14 cellular contexts compared by ENCODE assay signal in the genomic region with DNA sequence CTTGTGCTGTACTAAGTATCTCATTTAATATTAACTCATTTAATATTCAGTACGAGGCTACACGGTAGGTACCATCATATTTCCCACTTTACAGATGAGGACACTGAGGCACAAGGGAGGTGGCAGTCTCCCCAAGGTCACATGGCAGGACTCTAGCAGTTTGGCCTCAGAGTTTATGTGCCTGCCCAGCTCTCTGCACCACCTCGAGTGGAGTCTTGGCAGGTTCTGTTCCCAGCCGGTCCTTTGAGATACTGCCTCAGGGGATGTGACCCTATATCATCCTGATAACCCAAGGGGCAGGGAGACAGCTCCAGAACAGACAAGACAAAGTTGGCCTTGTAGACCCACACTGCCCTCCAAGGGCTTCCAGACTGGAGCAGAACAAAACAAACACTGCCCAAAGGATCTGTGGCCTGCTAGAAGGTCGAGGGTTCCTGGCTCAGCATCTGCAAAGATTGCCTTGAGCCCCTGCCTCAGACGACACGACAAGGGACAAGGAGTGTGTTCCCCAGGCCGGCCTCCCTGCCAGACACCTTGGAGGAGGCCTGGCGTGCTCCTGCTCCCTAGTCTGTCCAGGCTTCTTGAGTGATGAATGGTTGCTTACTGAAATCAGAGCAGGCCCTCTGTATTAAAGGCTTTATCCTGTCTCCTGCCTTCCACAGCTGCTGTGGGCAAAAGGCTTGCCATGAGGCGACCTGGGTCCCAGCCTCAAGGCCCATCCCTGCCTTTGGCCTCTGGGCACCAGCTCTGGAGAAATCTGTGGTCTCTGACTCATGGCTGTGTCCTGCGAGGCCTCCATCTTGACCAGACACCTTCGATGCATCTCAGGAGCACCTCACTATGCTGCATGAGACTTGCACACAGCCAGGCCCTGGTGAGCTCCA. TPM values are rescaled to one million over a fixed set of nuclear protein-coding genes. Genes with fewer than 3 reads are reported as not detected.
DNase-seq lines count a peak whose midpoint lies in the region; ATAC-seq and TF ChIP-seq lines count a peak whose summit lies in the region.
"Had no signal": no experiment of that assay in that cellular context is flagged by ENCODE, and none has a peak within 500 bp of the region (broad histone marks: within the 10 kb centered on the region; RNA-seq: fewer than 3 reads in every experiment).

No MANE protein-coding gene starts in this region.

- H3K36me3 Mint-ChIP-seq in naive B cell, result no peaks in the 10 kb centered on the region

- no peak for ATAC-seq in naive B cell (ENCODE audit: low read depth in 2 of 2)
- ATAC-seq in GM18502 (IDR thresholded peaks at IDR 0.05; ENCODE audit: poor library complexity, unreplicated experiment), result no peak
- no peak for ATAC-seq in GM19324 (IDR thresholded peaks at IDR 0.05; ENCODE audit: low FRiP score, unreplicated experiment)
- ATAC-seq: activated CD4-positive, CD25-positive, alpha-beta regulatory T cell treated with anti-CD3 and anti-CD28 coated beads, Interleukin-2, amount 50 U/mL, for 24 hours; SK-N-SH treated with all-trans-retinoic acid at 6 μM for 48 hours had no signal

- peaks cover 36 to 41% (median 38%) of the 10 kb centered on the region in 3 donors for H3K4me1 Mint-ChIP-seq in naive B cell

- H3K4me3 ChIP-seq in AG10803 (ENCODE audit: low read length), result no peak overlapping the region

- H3K9me3 Mint-ChIP-seq in naive B cell, result peaks cover 0 to 9% (median 0%) of the 10 kb centered on the region in 7 donors

- H3K27me3 Mint-ChIP-seq in naive B cell, result no peaks in the 10 kb centered on the region

- peak overlapping the region; percentile 5 to 95 (median 80) for H3K27ac Mint-ChIP-seq in naive B cell
- H3K27ac Mint-ChIP-seq: activated T-helper 1 cell treated with anti-CD3 and anti-CD28 coated beads, Interleukin-12 subunit alpha, Interleukin-12 subunit beta, Interleukin-2, Interleukin-4 antibody, amounts not matched to agents 30 ng/mL and 10 ng/mL and 1 ng/mL, durations not matched to agents 14 hours and 24 hours and 36 hours had no signal

- peak overlapping the region in 4 of 8 donors; percentile 45 to 79 (median 62) for H3K4me3 Mint-ChIP-seq in naive B cell
- H3K4me3 Mint-ChIP-seq: activated T-helper 1 cell treated with anti-CD3 and anti-CD28 coated beads, Interleukin-12 subunit alpha, Interleukin-12 subunit beta, Interleukin-2, Interleukin-4 antibody, amounts not matched to agents 30 ng/mL and 10 ng/mL and 1 ng/mL, durations not matched to agents 14 hours and 24 hours and 36 hours had no signal

- TF ChIP-seq CTCF in AG10803 (conservative IDR thresholded peaks at IDR 0.05; ENCODE audit: low read length) (no peak), GM20000 (IDR thresholded peaks at IDR 0.05; ENCODE audit: extremely low read depth, missing control alignments) (no peak)

- DNase-seq in AG10803 (ENCODE audit: low read depth) (peak; percentile 64), HS-5 (ENCODE audit: low read depth) (peak; percentile 26), amniotic epithelial cell (ENCODE audit: low read depth) (peak; percentile 81), naive B cell (no peak), GM20000 (ENCODE audit: low spot score) (no peak)
- DNase-seq in activated CD4-positive, alpha-beta T cell treated with anti-CD3 and anti-CD28 coated beads, Interleukin-2, amount 50 U/mL, for 1 hour, result no peak
- DNase-seq: NCI-H1436; NCI-H748 treated with DMSO at 0.1 percent for 48 hours; stimulated activated CD8-positive, alpha-beta memory T cell treated with anti-CD3 and anti-CD28 coated beads, Interleukin-4, amount 100 ng/mL, for 48 hours had no signal

RNA-seq across cellular contexts. Expression of a gene that starts 3.9 kb away (rescaled TPM):
- 10 to 100 TPM in 1 of 6 donors, 1 to 10 TPM in 5; 3.3 to 10.3 (median 6.2) TPM for polyA plus RNA-seq in naive B cell (ENCODE audit: low read depth in 6 of 6)

Comparison
In these comparisons a context has a peak if more than half of its experiments do, and no peak if none do; other contexts are left out.
1. DNase-seq: peak in AG10803 (single experiment), HS-5 (single experiment) and amniotic epithelial cell (single experiment); none in naive B cell (single experiment), activated CD4-positive, alpha-beta T cell treated with anti-CD3 and anti-CD28 coated beads, Interleukin-2, amount 50 U/mL, for 1 hour (single experiment) and GM20000 (single experiment).